In genomic region chr1:246591504-246591903, GRCh38 we compare ENCODE assay signal across 12 cellular contexts. TPM values are rescaled to one million over a fixed set of nuclear protein-coding genes. Genes with fewer than 3 reads are reported as not detected.
DNase-seq lines count a peak whose midpoint lies in the region; ATAC-seq and TF ChIP-seq lines count a peak whose summit lies in the region.
"Had no signal": no experiment of that assay in that cellular context is flagged by ENCODE, and none has a peak within 500 bp of the region (broad histone marks: within the 10 kb centered on the region; RNA-seq: fewer than 3 reads in every experiment).

No MANE protein-coding gene starts in this region.

- no peak overlapping the region for H4K8ac ChIP-seq in H9 (replicated peaks; ENCODE audit: insufficient read length, low read depth, low read length)

- H3K4ac ChIP-seq in H9 (ENCODE audit: low read depth, low read length) = no peak overlapping the region

- H4K20me1 ChIP-seq in H9 (ENCODE audit: control insufficient read depth, insufficient read depth, insufficient read length) = no peaks in the 10 kb centered on the region

- no peaks in the 10 kb centered on the region for H3K27me3 ChIP-seq in CD8-positive, alpha-beta T cell (ENCODE audit: insufficient read depth, low read length)
- no peaks in the 10 kb centered on the region for H3K27me3 ChIP-seq in left ventricle myocardium inferior (ENCODE audit: low read depth)
- no peaks in the 10 kb centered on the region for H3K27me3 ChIP-seq in ascending aorta
- no peaks in the 10 kb centered on the region for H3K27me3 ChIP-seq in H9 (ENCODE audit: insufficient read depth, low read length)
- H3K27me3 ChIP-seq: heart right ventricle had no signal

- peaks cover 13% of the 10 kb centered on the region for H3K36me3 ChIP-seq in CD8-positive, alpha-beta T cell (ENCODE audit: insufficient read depth, low read length)
- peaks cover 19% of the 10 kb centered on the region for H3K36me3 ChIP-seq in left ventricle myocardium inferior
- H3K36me3 ChIP-seq in ascending aorta = no peaks in the 10 kb centered on the region

- no peaks in the 10 kb centered on the region for H3K79me1 ChIP-seq in H9 (ENCODE audit: insufficient read depth, low read depth, low read length, poor library complexity, severe bottlenecking)

- no peak overlapping the region for H2AK5ac ChIP-seq in H9 (ENCODE audit: insufficient read length, low read length)

- H3K4me3 ChIP-seq in CD8-positive, alpha-beta T cell (ENCODE audit: low read depth, low read length) = no peak overlapping the region
- no peak overlapping the region for H3K4me3 ChIP-seq in left ventricle myocardium inferior
- no peak overlapping the region for H3K4me3 ChIP-seq in ascending aorta
- H3K4me3 ChIP-seq: heart right ventricle had no signal

- H3K4me2 ChIP-seq in H9 (ENCODE audit: insufficient read depth, insufficient read length, low read length) = no peak overlapping the region

- H3K9me3 Mint-ChIP-seq in CD8-positive, alpha-beta T cell = peaks cover 4% of the 10 kb centered on the region
- peaks cover 7 to 9% of the 10 kb centered on the region in 2 experiments for H3K9me3 Mint-ChIP-seq in H9

- H3K14ac ChIP-seq in H9 (ENCODE audit: insufficient read depth, low read length) = no peak overlapping the region

- peaks cover 49% of the 10 kb centered on the region for H3K4me1 Mint-ChIP-seq in CD8-positive, alpha-beta T cell (ENCODE audit: low read depth)
- H3K4me1 Mint-ChIP-seq in H9 = no peaks in the 10 kb centered on the region

- DNase-seq in CD8-positive, alpha-beta T cell = no peak
- DNase-seq in left ventricle myocardium inferior (no peak), ascending aorta (ENCODE audit: low spot score in 2 of 2) (no peak), HK-2 (ENCODE audit: unreplicated experiment) (no peak), H9 (no peak)
- DNase-seq: activated CD4-positive, alpha-beta T cell treated with anti-CD3 and anti-CD28 coated beads for 4 hours; COR-L47; heart right ventricle had no signal

- POLR2A ChIA-PET in CD8-positive, alpha-beta T cell (lab: Charles Lee) = no interaction called here

- CTCF ChIA-PET in CD8-positive, alpha-beta T cell (lab: Charles Lee) = interaction anchor here (0.8 to 0.9 kb wide), 2 partner anchors 8 to 10 kb away, joined by 3 to 7 read pairs; no protein-coding TSS in a partner anchor

- no peak for TF ChIP-seq CTCF in CD8-positive, alpha-beta T cell (IDR thresholded peaks at IDR 0.05)
- TF ChIP-seq CTCF in left ventricle myocardium inferior (IDR thresholded peaks at IDR 0.05; ENCODE audit: borderline replicate concordance) (no peak), ascending aorta (IDR thresholded peaks at IDR 0.05) (no peak), H9 (conservative IDR thresholded peaks at IDR 0.05) (no peak)

- no peaks in the 10 kb centered on the region for H3K27me3 Mint-ChIP-seq in CD8-positive, alpha-beta T cell (ENCODE audit: low read depth)
- no peaks in the 10 kb centered on the region for H3K27me3 Mint-ChIP-seq in H9 (ENCODE audit: low read depth)

- no peak overlapping the region for H4K91ac ChIP-seq in H9 (ENCODE audit: insufficient read length, low read depth, low read length)

- WGBS in H9 (ENCODE audit: extremely low coverage, insufficient read length, low lambda C conversion rate) = no CpG with 5 or more reads among the region's 6 CpGs

- H2BK15ac ChIP-seq in H9 (ENCODE audit: low read depth, low read length) = no peak overlapping the region

- H3K27ac Mint-ChIP-seq in CD8-positive, alpha-beta T cell = peak overlapping the region; percentile 41
- H3K27ac Mint-ChIP-seq in H9 = no peak overlapping the region

- no peaks in the 10 kb centered on the region for H3K23me2 ChIP-seq in H9 (ENCODE audit: insufficient read length, low read depth, low read length, poor library complexity, severe bottlenecking)

- no peak overlapping the region for H3K56ac ChIP-seq in H9 (ENCODE audit: insufficient read length, low read depth, low read length)

- H4K5ac ChIP-seq in H9 (ENCODE audit: insufficient read length, low read depth, low read length) = no peak overlapping the region

- H3K9ac ChIP-seq in H9 (ENCODE audit: extremely low read depth, insufficient read length, low read length) = no peak overlapping the region

- intact Hi-C loops in CD8-positive, alpha-beta T cell (cut with DNase I, micrococcal nuclease) = no loop called here
- intact Hi-C loops in left ventricle myocardium inferior (cut with micrococcal nuclease) = no loop called here
- intact Hi-C loops in ascending aorta (cut with DNase I) = no loop called here

- H2BK20ac ChIP-seq in H9 (ENCODE audit: low read depth, low read length, poor library complexity, severe bottlenecking) = no peak overlapping the region

- no peaks in the 10 kb centered on the region for H3K9me3 ChIP-seq in CD8-positive, alpha-beta T cell (ENCODE audit: low read length)
- H3K9me3 ChIP-seq in left ventricle myocardium inferior (replicated peaks) (peaks cover 5% of the 10 kb centered on the region), ascending aorta (no peaks in the 10 kb centered on the region), H9 (ENCODE audit: control insufficient read depth, low read depth, low read length) (no peaks in the 10 kb centered on the region)

- ATAC-seq in CD8-positive, alpha-beta T cell = no peak
- ATAC-seq in GM18907 (IDR thresholded peaks at IDR 0.05; ENCODE audit: unreplicated experiment) = peak; percentile 97
- ATAC-seq in HG02571 (IDR thresholded peaks at IDR 0.05; ENCODE audit: unreplicated experiment) = peak; percentile 99
- peak; percentile 97 for ATAC-seq in HG03520 (IDR thresholded peaks at IDR 0.05; ENCODE audit: unreplicated experiment)

- no peaks in the 10 kb centered on the region for H3K79me2 ChIP-seq in H9 (ENCODE audit: insufficient read depth, low read length)

- H3K23ac ChIP-seq in H9 (ENCODE audit: insufficient read length, low read depth, low read length) = no peak overlapping the region

- H3T11ph ChIP-seq in H9 (ENCODE audit: low read length) = no peak overlapping the region

- H3K27ac ChIP-seq in CD8-positive, alpha-beta T cell (ENCODE audit: low read depth, low read length) = no peak overlapping the region
- H3K27ac ChIP-seq in left ventricle myocardium inferior (replicated peaks) (no peak overlapping the region), ascending aorta (no peak overlapping the region), H9 (ENCODE audit: insufficient read length, low read depth, low read length) (no peak overlapping the region)
- H3K27ac ChIP-seq: heart right ventricle had no signal

- H2BK5ac ChIP-seq in H9 (ENCODE audit: insufficient read length, low read length) = no peak overlapping the region

- no peak overlapping the region for H3K4me3 Mint-ChIP-seq in CD8-positive, alpha-beta T cell
- no peak overlapping the region for H3K4me3 Mint-ChIP-seq in H9
- H3K4me3 Mint-ChIP-seq: neural crest cell had no signal

- no peak overlapping the region for H3K18ac ChIP-seq in H9 (ENCODE audit: insufficient read length, low read depth, low read length)

- H2BK120ac ChIP-seq in H9 (ENCODE audit: low read depth, low read length, poor library complexity, severe bottlenecking) = no peak overlapping the region

- no peak overlapping the region for H2BK12ac ChIP-seq in H9 (ENCODE audit: insufficient read length, low read depth, low read length)

- H3K4me1 ChIP-seq in CD8-positive, alpha-beta T cell (ENCODE audit: insufficient read depth, low read length) = peaks cover 22% of the 10 kb centered on the region
- H3K4me1 ChIP-seq in left ventricle myocardium inferior (peaks cover 54% of the 10 kb centered on the region), ascending aorta (peaks cover 0 to 21% of the 10 kb centered on the region in 2 donors), H9 (ENCODE audit: insufficient read depth, low read length) (no peaks in the 10 kb centered on the region)

- H2AFZ ChIP-seq in H9 (ENCODE audit: low read length) = no peak overlapping the region

- H3K36me3 Mint-ChIP-seq in CD8-positive, alpha-beta T cell = peaks cover 53% of the 10 kb centered on the region
- peaks cover 16 to 24% (median 22%) of the 10 kb centered on the region in 3 experiments for H3K36me3 Mint-ChIP-seq in H9 (ENCODE audit: insufficient read depth in 1 of 3, low read depth in 3 of 3)

RNA-seq across cellular contexts. Expression of gene CNST, which starts 25.2 kb away (rescaled TPM):
- 10 to 100 TPM; 64.1 to 64.4 TPM for total RNA-seq in CD8-positive, alpha-beta T cell
- 18.9 TPM for total RNA-seq in left ventricle myocardium inferior
- 125 TPM for total RNA-seq in ascending aorta
- 18.0 and 19.8 TPM in 2 replicates for total RNA-seq in H9 (2021)

RNA-seq across cellular contexts. Expression of gene TFB2M, which starts 25.4 kb away (rescaled TPM):
- total RNA-seq in CD8-positive, alpha-beta T cell = 10 to 100 TPM; 15.8 to 16.4 TPM
- total RNA-seq in left ventricle myocardium inferior (18.3 TPM), ascending aorta (1.6 TPM), H9 (2021) (27.0 and 27.7 TPM in 2 replicates)
